9 cellular contexts compared by ENCODE assay signal in genomic region chr5:79229357-79230174, GRCh38. TPM values are rescaled to one million over a fixed set of nuclear protein-coding genes. Genes with fewer than 3 reads are reported as not detected.
A peak's percentile ranks its signal among the peaks of the same experiment; 100 is the strongest.
DNase-seq lines count a peak whose midpoint lies in the region; ATAC-seq lines count a peak whose summit lies in the region.
"Had no signal": no experiment of that assay in that cellular context is flagged by ENCODE, and none has a peak within 500 bp of the region (broad histone marks: within the 10 kb centered on the region; RNA-seq: fewer than 3 reads in every experiment).

No MANE protein-coding gene starts in this region.

- H3K4me1 Mint-ChIP-seq in activated CD8-positive, alpha-beta T cell treated with anti-CD3 and anti-CD28 coated beads, Interleukin-2, amount 10 ng/mL, durations not matched to agents 7 days and 5 days (ENCODE audit: low read depth): peaks cover 8% of the 10 kb centered on the region

- CTCF ChIA-PET in activated CD8-positive, alpha-beta T cell treated with anti-CD3 and anti-CD28 coated beads, Interleukin-2, amount 10 ng/mL, durations not matched to agents 7 days and 5 days (lab: Charles Lee): no interaction called here

- no peak overlapping the region for H3K4me3 Mint-ChIP-seq in activated CD8-positive, alpha-beta T cell treated with anti-CD3 and anti-CD28 coated beads, Interleukin-2, amount 10 ng/mL, durations not matched to agents 7 days and 5 days
- H3K4me3 Mint-ChIP-seq: activated naive CD8-positive, alpha-beta T cell treated with anti-CD3 and anti-CD28 coated beads, Interleukin-2, amount 10 ng/mL, durations not matched to agents 7 days and 5 days had no signal

- no peaks in the 10 kb centered on the region for H3K27me3 Mint-ChIP-seq in activated CD8-positive, alpha-beta T cell treated with anti-CD3 and anti-CD28 coated beads, Interleukin-2, amount 10 ng/mL, durations not matched to agents 7 days and 5 days (ENCODE audit: low read depth)
- H3K27me3 Mint-ChIP-seq: activated naive CD8-positive, alpha-beta T cell treated with anti-CD3 and anti-CD28 coated beads, Interleukin-2, amount 10 ng/mL, durations not matched to agents 7 days and 5 days had no signal

- no peak overlapping the region for H3K27ac Mint-ChIP-seq in activated CD8-positive, alpha-beta T cell treated with anti-CD3 and anti-CD28 coated beads, Interleukin-2, amount 10 ng/mL, durations not matched to agents 7 days and 5 days
- H3K27ac Mint-ChIP-seq: activated naive CD8-positive, alpha-beta T cell treated with anti-CD3 and anti-CD28 coated beads, Interleukin-2, amount 10 ng/mL, durations not matched to agents 7 days and 5 days had no signal

- H3K36me3 Mint-ChIP-seq in activated CD8-positive, alpha-beta T cell treated with anti-CD3 and anti-CD28 coated beads, Interleukin-2, amount 10 ng/mL, durations not matched to agents 7 days and 5 days (ENCODE audit: low read depth): no peaks in the 10 kb centered on the region
- H3K36me3 Mint-ChIP-seq: activated naive CD8-positive, alpha-beta T cell treated with anti-CD3 and anti-CD28 coated beads, Interleukin-2, amount 10 ng/mL, durations not matched to agents 7 days and 5 days had no signal

- H3K9me3 Mint-ChIP-seq in activated CD8-positive, alpha-beta T cell treated with anti-CD3 and anti-CD28 coated beads, Interleukin-2, amount 10 ng/mL, durations not matched to agents 7 days and 5 days (ENCODE audit: insufficient read depth): no peaks in the 10 kb centered on the region
- H3K9me3 Mint-ChIP-seq: activated naive CD8-positive, alpha-beta T cell treated with anti-CD3 and anti-CD28 coated beads, Interleukin-2, amount 10 ng/mL, durations not matched to agents 7 days and 5 days had no signal

- POLR2A ChIA-PET in activated CD8-positive, alpha-beta T cell treated with anti-CD3 and anti-CD28 coated beads, Interleukin-2, amount 10 ng/mL, durations not matched to agents 7 days and 5 days (lab: Charles Lee): no interaction called here

- ATAC-seq in GM18873 (IDR thresholded peaks at IDR 0.05; ENCODE audit: low FRiP score, unreplicated experiment) (peak; percentile 74), HG03175 (IDR thresholded peaks at IDR 0.05; ENCODE audit: unreplicated experiment) (peak; percentile 50)
- ATAC-seq in activated CD8-positive, alpha-beta T cell treated with anti-CD3 and anti-CD28 coated beads, Interleukin-2, amount 10 ng/mL, durations not matched to agents 7 days and 5 days: peak; percentile 44

- peak; percentile 52 for DNase-seq in AG20443 (ENCODE audit: low spot score)
- DNase-seq in activated CD8-positive, alpha-beta T cell treated with anti-CD3 and anti-CD28 coated beads, Interleukin-2, amount 10 ng/mL, durations not matched to agents 7 days and 5 days: peak; percentile 23
- DNase-seq in NCI-H345 (lab: John Stamatoyannopoulos, UW): no peak
- DNase-seq in retina: no peak
- DNase-seq in NCI-H2227 treated with DMSO at 0.1 percent for 48 hours (lab: John Stamatoyannopoulos, UW): no peak
- no peak for DNase-seq in NCI-H345 treated with DMSO at 0.1 percent for 48 hours (lab: John Stamatoyannopoulos, UW; ENCODE audit: unreplicated experiment)
- DNase-seq: activated naive CD8-positive, alpha-beta T cell treated with anti-CD3 and anti-CD28 coated beads, Interleukin-2, amount 10 ng/mL, durations not matched to agents 7 days and 5 days had no signal

RNA-seq across cellular contexts. Expression of gene JMY, which starts 6.4 kb away (rescaled TPM):
- 1 to 10 TPM; 2.1 TPM for total RNA-seq in activated CD8-positive, alpha-beta T cell treated with anti-CD3 and anti-CD28 coated beads, Interleukin-2, amount 10 ng/mL, durations not matched to agents 7 days and 5 days

Comparison
In these comparisons a context has a peak if more than half of its experiments do, and no peak if none do; other contexts are left out.
1. DNase-seq: peak in AG20443 (single experiment) and activated CD8-positive, alpha-beta T cell treated with anti-CD3 and anti-CD28 coated beads, Interleukin-2, amount 10 ng/mL, durations not matched to agents 7 days and 5 days (single experiment); none in NCI-H345 (single experiment), retina (single experiment), NCI-H2227 treated with DMSO at 0.1 percent for 48 hours (single experiment) and NCI-H345 treated with DMSO at 0.1 percent for 48 hours (single experiment).
2. Peak in every context shown above with its lines, with median percentiles within 50 percentile points of each other: ATAC-seq.